Comparison of ENCODE assay signal across 12 cellular contexts in the genomic region with DNA sequence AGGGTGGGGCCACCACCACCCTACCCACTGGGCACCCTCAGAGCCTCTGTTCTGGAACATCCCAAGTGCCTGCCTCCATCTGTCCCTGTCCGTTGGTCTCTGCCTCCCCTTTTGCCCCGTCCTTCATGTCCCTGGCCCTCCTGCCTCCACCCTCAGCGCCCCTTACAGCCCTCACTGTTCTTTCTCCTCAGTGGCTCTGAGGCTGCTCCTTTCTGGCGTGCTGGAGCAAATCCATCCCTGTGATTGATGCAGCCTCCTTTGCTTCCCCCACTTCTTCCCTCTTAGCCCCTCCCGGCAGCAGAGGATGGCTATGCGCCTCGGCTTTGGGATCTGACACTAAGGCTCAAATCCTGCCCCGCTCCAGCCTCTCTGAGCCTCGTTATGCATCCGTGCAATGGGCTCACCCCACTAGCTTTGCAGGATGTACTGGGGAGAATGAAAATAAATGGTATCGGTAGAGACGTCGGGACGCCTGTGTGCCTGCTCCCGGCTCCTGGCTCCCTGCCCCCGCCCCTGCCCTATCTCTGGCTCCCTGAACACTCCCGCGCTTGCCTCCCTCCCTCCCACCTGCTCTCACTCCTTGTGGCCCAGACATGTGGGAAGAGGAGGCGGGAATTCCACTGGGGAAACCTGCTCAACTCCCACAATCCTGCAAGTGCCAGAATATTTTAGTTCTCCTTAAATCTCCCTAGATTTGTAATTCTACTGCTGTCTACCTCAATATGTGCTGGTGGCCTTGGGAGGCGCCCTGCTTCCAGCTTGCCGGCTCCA. TPM values are rescaled to one million over a fixed set of nuclear protein-coding genes. Genes with fewer than 3 reads are reported as not detected.
DNase-seq lines count a peak whose midpoint lies in the region; ATAC-seq and TF ChIP-seq lines count a peak whose summit lies in the region.
"Had no signal": no experiment of that assay in that cellular context is flagged by ENCODE, and none has a peak within 500 bp of the region (broad histone marks: within the 10 kb centered on the region; RNA-seq: fewer than 3 reads in every experiment).

No MANE protein-coding gene starts in this region.

- ATAC-seq in right cardiac atrium, result peak; percentile 27 to 39
- ATAC-seq in HG03159 (IDR thresholded peaks at IDR 0.05; ENCODE audit: unreplicated experiment), result no peak

- DNase-seq in NCI-H1417 (lab: John Stamatoyannopoulos, UW) (peak; percentile 27 to 45 (median 28)), NCI-H1417 treated with DMSO at 0.1 percent for 48 hours (lab: John Stamatoyannopoulos, UW) (no peak), OCI-LY7 (ENCODE audit: low spot score) (no peak), right cardiac atrium (peak in 2 of 3 donors; percentile 72), posterior cingulate gyrus (peak in 8 of 10 donors; percentile 43 to 94 (median 60)), activated gamma-delta T cell treated with Interleukin-2 at 50 U/mL for 16 hours (no peak), HK-2 (ENCODE audit: unreplicated experiment) (no peak)
- DNase-seq: 8988T; activated CD4-positive, alpha-beta T cell treated with anti-CD3 and anti-CD28 coated beads, Interleukin-2, amount 50 U/mL, for 1 hour; esophagus squamous epithelium; NCI-H2029 treated with DMSO at 0.1 percent for 48 hours had no signal

- H3K4me1 ChIP-seq in OCI-LY7 (ENCODE audit: insufficient read depth, low read length, poor library complexity, severe bottlenecking) (peaks cover 9% of the 10 kb centered on the region), right cardiac atrium (ENCODE audit: control insufficient read depth, insufficient read depth, low read length) (peaks cover 10% of the 10 kb centered on the region)

- POLR2A ChIA-PET in OCI-LY7 (lab: Charles Lee), result no interaction called here

- H3K79me2 ChIP-seq in OCI-LY7 (ENCODE audit: insufficient read depth, low read depth, low read length), result no peaks in the 10 kb centered on the region

- 13% methylated on average over 21 of the region's 21 CpGs for WGBS in right cardiac atrium

- H2AFZ ChIP-seq in OCI-LY7 (ENCODE audit: low read length), result no peak overlapping the region

- H3K4me2 ChIP-seq in OCI-LY7 (ENCODE audit: low read length), result no peak overlapping the region

- intact Hi-C loops in OCI-LY7 (cut with micrococcal nuclease; ENCODE audit: unreplicated experiment), result no loop called here
- intact Hi-C loops in right cardiac atrium (cut with DNase I), result no loop called here
- intact Hi-C loops in posterior cingulate gyrus (cut with DNase I), result no loop called here

- CTCF ChIA-PET in OCI-LY7 (lab: Charles Lee; ENCODE audit: unreplicated experiment), result no interaction called here

- H3K9me3 ChIP-seq in OCI-LY7 (ENCODE audit: low read length), result no peaks in the 10 kb centered on the region
- H3K9me3 ChIP-seq in right cardiac atrium (ENCODE audit: control insufficient read depth, low read length), result no peaks in the 10 kb centered on the region
- H3K9me3 ChIP-seq: esophagus squamous epithelium had no signal

- peak; percentile 48 for TF ChIP-seq CTCF in OCI-LY7 (conservative IDR thresholded peaks at IDR 0.05; ENCODE audit: low read length)

- no TSS peak for BruUV-seq in OCI-LY7 (replicated peaks; lab: Mats Ljungman, UMichigan)

- no peaks in the 10 kb centered on the region for H3K36me3 ChIP-seq in OCI-LY7 (ENCODE audit: insufficient read depth, low read length)
- H3K36me3 ChIP-seq: esophagus squamous epithelium had no signal

- no peaks in the 10 kb centered on the region for H3K9me2 ChIP-seq in OCI-LY7 (ENCODE audit: insufficient read depth, low read length)

- H3K27ac ChIP-seq in OCI-LY7 (ENCODE audit: low read depth, low read length, poor library complexity, severe bottlenecking) (no peak overlapping the region), right cardiac atrium (ENCODE audit: low read length) (no peak overlapping the region)

- H4K20me1 ChIP-seq in OCI-LY7 (ENCODE audit: insufficient read depth, low read length), result no peaks in the 10 kb centered on the region

- H3K4me3 ChIP-seq in OCI-LY7 (ENCODE audit: low read depth, low read length, poor library complexity, severe bottlenecking), result no peak overlapping the region
- H3K4me3 ChIP-seq in right cardiac atrium (ENCODE audit: low read length), result no peak overlapping the region

- no peaks in the 10 kb centered on the region for H3K27me3 ChIP-seq in right cardiac atrium (ENCODE audit: control insufficient read depth, insufficient read depth)

RNA-seq across cellular contexts. Expression of a gene that starts 13.1 kb away (rescaled TPM):
- not detected in 2 replicates for total RNA-seq in OCI-LY7 (2014; rRNA removed; shearing (Covaris generic))
- total RNA-seq in OCI-LY7 (2022) (0.17 TPM in 1 of 2 replicates, not detected in the other), right cardiac atrium (100 to 1,000 TPM; 120 to 164 (median 143) TPM)
- polyA plus RNA-seq in right cardiac atrium, result 122 TPM

Comparison
In these comparisons a context has a peak if more than half of its experiments do, and no peak if none do; other contexts are left out.
1. DNase-seq: peak in NCI-H1417 (3 of 3), right cardiac atrium (2 of 3) and posterior cingulate gyrus (8 of 10); none in NCI-H1417 treated with DMSO at 0.1 percent for 48 hours (single experiment), OCI-LY7 (single experiment), activated gamma-delta T cell treated with Interleukin-2 at 50 U/mL for 16 hours (single experiment) and HK-2 (single experiment).
2. RNA of a gene that starts 13.1 kb away (total RNA-seq): 120 to 164 TPM in right cardiac atrium; 0.17 TPM in OCI-LY7; every median in the first group is over 100 times any median in the second.